Comparison of ENCODE assay signal across 8 cellular contexts in the genomic region with DNA sequence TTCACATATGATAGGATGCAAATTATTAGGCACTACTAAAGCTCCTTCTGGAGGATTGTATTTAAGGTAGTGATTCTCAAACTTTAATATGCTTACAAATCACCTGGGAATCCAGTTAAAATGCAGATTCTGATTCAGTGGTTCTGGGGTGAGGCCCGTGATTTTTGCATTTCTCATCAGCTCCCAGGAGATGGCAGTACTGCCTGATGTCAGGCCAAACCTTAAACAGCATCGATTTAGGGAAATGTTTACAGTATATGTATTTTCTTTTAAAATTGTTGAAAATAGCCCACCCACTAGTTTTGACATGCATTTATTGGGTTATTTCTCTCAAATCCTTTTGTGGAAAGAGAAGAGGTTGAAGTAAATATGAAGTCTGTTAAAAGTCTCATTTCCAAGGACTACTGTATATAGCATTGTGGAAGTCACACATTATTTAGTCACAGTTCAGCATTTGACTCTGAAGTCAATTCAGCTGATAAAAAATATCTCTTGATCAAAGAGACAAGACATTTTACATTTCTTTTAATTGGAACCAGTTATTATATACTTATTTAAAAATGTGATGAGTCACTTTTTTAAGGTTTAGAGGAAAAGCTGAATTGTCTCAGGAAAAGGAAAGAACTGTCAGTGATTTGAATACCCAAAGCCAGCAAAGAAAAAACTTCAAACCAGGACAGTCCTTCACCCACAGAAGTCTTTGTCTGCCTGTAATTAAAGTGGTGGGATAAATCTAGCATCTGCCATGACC. TPM values are rescaled to one million over a fixed set of nuclear protein-coding genes. Genes with fewer than 3 reads are reported as not detected.
DNase-seq lines count a peak whose midpoint lies in the region; ATAC-seq and TF ChIP-seq lines count a peak whose summit lies in the region.

No MANE protein-coding gene starts in this region.

- H2AFZ ChIP-seq in ACC112 (ENCODE audit: low read length, unreplicated experiment), result peak overlapping the region; percentile 55

- no peaks in the 10 kb centered on the region for H3K27me3 Mint-ChIP-seq in glutamatergic neuron (ENCODE audit: unreplicated experiment)

- peak overlapping the region; percentile 35 for H3K4me3 ChIP-seq in ACC112 (ENCODE audit: low read depth, low read length)
- H3K4me3 ChIP-seq in retinal pigment epithelial cell (ENCODE audit: low read length), result no peak overlapping the region

- DNase-seq in EL (peak; percentile 42), activated T-cell treated with anti-CD3 and anti-CD28 coated beads for 48 hours (ENCODE audit: low read depth) (peak; percentile 12), glutamatergic neuron (peak; percentile 25), retinal pigment epithelial cell (ENCODE audit: low read depth) (no peak), NCI-H2171 (lab: John Stamatoyannopoulos, UW) (no peak)

- TF ChIP-seq CTCF in LNCAP (IDR thresholded peaks at IDR 0.05), result peak; percentile 70
- peak; percentile 47 for TF ChIP-seq CTCF in glutamatergic neuron (IDR thresholded peaks at IDR 0.05; ENCODE audit: partially characterized antibody, unreplicated experiment)
- peak; percentile 76 for TF ChIP-seq CTCF in retinal pigment epithelial cell (conservative IDR thresholded peaks at IDR 0.05; ENCODE audit: low read depth, low read length)

- no peaks in the 10 kb centered on the region for H3K79me2 ChIP-seq in ACC112 (ENCODE audit: control insufficient read depth, insufficient read depth, low read length, unreplicated experiment)

- H3K36me3 ChIP-seq in ACC112 (ENCODE audit: insufficient read depth, low read length), result no peaks in the 10 kb centered on the region

- no peak for ATAC-seq in GM19035 (IDR thresholded peaks at IDR 0.05; ENCODE audit: unreplicated experiment)

- no peaks in the 10 kb centered on the region for H3K4me1 Mint-ChIP-seq in glutamatergic neuron (ENCODE audit: low read depth, unreplicated experiment)

- no peaks in the 10 kb centered on the region for H3K27me3 ChIP-seq in ACC112 (ENCODE audit: insufficient read depth, low read length)

- H3K4me3 Mint-ChIP-seq in glutamatergic neuron (ENCODE audit: unreplicated experiment), result no peak overlapping the region

- peaks cover 9% of the 10 kb centered on the region for H3K4me1 ChIP-seq in ACC112 (ENCODE audit: control insufficient read depth, insufficient read depth, low read length, unreplicated experiment)

- no peak overlapping the region for H3K27ac Mint-ChIP-seq in glutamatergic neuron (ENCODE audit: unreplicated experiment)

- H3K27ac ChIP-seq in ACC112 (ENCODE audit: low read depth, low read length), result no peak overlapping the region

- H3K36me3 Mint-ChIP-seq in glutamatergic neuron (ENCODE audit: unreplicated experiment), result no peaks in the 10 kb centered on the region

- no peaks in the 10 kb centered on the region for H3K9me3 Mint-ChIP-seq in glutamatergic neuron (ENCODE audit: unreplicated experiment)

RNA-seq across cellular contexts. Expression of a gene that starts 21.2 kb away (rescaled TPM):
- total RNA-seq in glutamatergic neuron (ENCODE audit: unreplicated experiment), result 39.7 TPM

Comparison
In these comparisons a context has a peak if more than half of its experiments do, and no peak if none do; other contexts are left out.
1. DNase-seq: peak in EL (single experiment), activated T-cell treated with anti-CD3 and anti-CD28 coated beads for 48 hours (single experiment) and glutamatergic neuron (single experiment); none in retinal pigment epithelial cell (single experiment) and NCI-H2171 (single experiment).
2. Peak in every context shown above with its lines, with median percentiles within 50 percentile points of each other: CTCF ChIP-seq.